ENCODE assay signal across 11 cellular contexts in the genomic region with DNA sequence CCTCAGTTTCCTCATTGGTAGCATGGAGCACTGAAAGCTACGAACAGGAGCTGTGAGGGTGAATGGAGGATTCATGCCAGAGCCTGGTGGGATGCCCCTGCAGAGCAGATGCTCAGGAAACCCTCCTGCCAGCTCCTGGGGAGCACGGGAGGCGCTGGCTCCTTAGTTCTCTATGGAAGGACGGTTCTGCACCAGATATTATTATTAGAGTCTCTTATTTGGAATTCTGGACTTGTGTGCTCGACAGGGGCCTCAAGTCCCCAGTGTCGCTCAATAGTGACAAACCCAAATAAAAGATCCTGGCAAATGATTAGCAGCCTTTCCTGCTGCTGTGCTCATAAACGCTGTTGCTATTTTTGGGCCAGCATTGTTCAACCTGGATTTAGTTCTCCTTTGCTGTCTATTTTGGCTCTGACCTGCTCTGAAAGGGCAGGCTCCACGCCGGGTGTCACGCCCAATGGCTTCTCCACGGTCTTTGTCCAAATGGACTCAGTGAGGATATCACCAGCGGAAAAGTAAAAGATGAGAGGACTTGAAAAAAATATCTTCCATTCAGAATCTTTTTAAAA. TPM values are rescaled to one million over a fixed set of nuclear protein-coding genes. Genes with fewer than 3 reads are reported as not detected.
DNase-seq lines count a peak whose midpoint lies in the region; ATAC-seq, FAIRE-seq and TF ChIP-seq lines count a peak whose summit lies in the region.
"Had no signal": no experiment of that assay in that cellular context is flagged by ENCODE, and none has a peak within 500 bp of the region (broad histone marks: within the 10 kb centered on the region; RNA-seq: fewer than 3 reads in every experiment).

No MANE protein-coding gene starts in this region.

- H3K4me1 ChIP-seq in A549 (peaks cover 86% of the 10 kb centered on the region), muscle layer of duodenum (ENCODE audit: control insufficient read depth in 1 of 2, insufficient read depth in 2 of 2, low read length in 2 of 2) (peaks cover 22 to 26% of the 10 kb centered on the region in 2 donors)

- TF ChIP-seq EP300 in A549 (IDR thresholded peaks at IDR 0.05) = no peak

- H3K27ac ChIP-seq in A549 = peak overlapping the region; percentile 82 to 84
- peak overlapping the region; percentile 93 for H3K27ac ChIP-seq in muscle layer of duodenum (ENCODE audit: low read length)
- H3K27ac ChIP-seq: neutrophil, SJCRH30 had no signal

- CTCF ChIA-PET in A549 (lab: Yijun Ruan, JAX) = interaction anchor here (1.0 to 1.2 kb wide), 2 partner anchors 568 to 610 kb away, joined by 3 read pairs; no protein-coding TSS in a partner anchor

- no peaks in the 10 kb centered on the region for H3K27me3 ChIP-seq in muscle layer of duodenum (ENCODE audit: low read depth, low read length)
- H3K27me3 ChIP-seq: neutrophil, SJCRH30 had no signal

- no peaks in the 10 kb centered on the region for H3K9me3 Mint-ChIP-seq in IgD-negative memory B cell

- H3K4me3 Mint-ChIP-seq in IgD-negative memory B cell = no peak overlapping the region

- TF ChIP-seq POLR2A in A549 (IDR thresholded peaks at IDR 0.05; ENCODE audit: low read length) = no peak

- TF ChIP-seq RAD21 in A549 (conservative IDR thresholded peaks at IDR 0.05 in 1 of 2, IDR thresholded peaks at IDR 0.05 in 1 of 2) = no peak

- H3K4me3 ChIP-seq in A549 = no peak overlapping the region
- H3K4me3 ChIP-seq in muscle layer of duodenum (ENCODE audit: low read depth in 1 of 2, low read length in 2 of 2) = no peak overlapping the region
- H3K4me3 ChIP-seq: SJCRH30 had no signal

- no peak for FAIRE-seq in A549 (lab: Jason Lieb, UNC)

- H3K27me3 Mint-ChIP-seq in IgD-negative memory B cell = no peaks in the 10 kb centered on the region

- peaks cover 61 to 72% (median 65%) of the 10 kb centered on the region in 3 donors for H3K4me1 Mint-ChIP-seq in IgD-negative memory B cell

- 81% methylated on average over 12 of the region's 12 CpGs for WGBS in A549 (ENCODE audit: missing lambda C conversion rate)

- POLR2A ChIA-PET in A549 (lab: Yijun Ruan, JAX) = interaction anchor here (8.2 kb wide), 1 partner anchor 23 kb away, joined by 75 read pairs; a partner anchor contains a TSS

- peaks cover 0 to 25% of the 10 kb centered on the region in 2 donors for H3K36me3 ChIP-seq in muscle layer of duodenum (ENCODE audit: control insufficient read depth in 1 of 2, insufficient read depth in 2 of 2, low read length in 2 of 2)
- H3K36me3 ChIP-seq: neutrophil, SJCRH30 had no signal

- TF ChIP-seq CTCF in A549 (IDR thresholded peaks at IDR 0.05) = no peak

- no peak for ATAC-seq in A549
- no peak for ATAC-seq in GM19324 (IDR thresholded peaks at IDR 0.05; ENCODE audit: low FRiP score, unreplicated experiment)
- ATAC-seq in GM21737 (IDR thresholded peaks at IDR 0.05; ENCODE audit: unreplicated experiment) = no peak
- no peak for ATAC-seq in GM19463 (IDR thresholded peaks at IDR 0.05; ENCODE audit: unreplicated experiment)
- ATAC-seq in GM19467 (IDR thresholded peaks at IDR 0.05; ENCODE audit: unreplicated experiment) = no peak

- peak overlapping the region in 2 of 3 donors; percentile 20 to 87 for H3K27ac Mint-ChIP-seq in IgD-negative memory B cell

- peak overlapping the region; percentile 78; the same call in 2 of the 3 replicates for H3K4me2 ChIP-seq in A549

- no peaks in the 10 kb centered on the region for H3K36me3 Mint-ChIP-seq in IgD-negative memory B cell

- DNase-seq in A549 (ENCODE audit: low read depth in 1 of 2, low spot score in 1 of 2) = no peak
- peak; percentile 77 for DNase-seq in cerebellar cortex (ENCODE audit: low spot score)
- DNase-seq: SJCRH30; stimulated activated CD8-positive, alpha-beta memory T cell treated with anti-CD3 and anti-CD28 coated beads, Interleukin-4, amount 100 ng/mL, for 48 hours had no signal

- no peaks in the 10 kb centered on the region for H3K9me3 ChIP-seq in A549
- H3K9me3 ChIP-seq in muscle layer of duodenum (ENCODE audit: control insufficient read depth in 1 of 2, low read length in 2 of 2) = no peaks in the 10 kb centered on the region
- H3K9me3 ChIP-seq: neutrophil, SJCRH30 had no signal

TF ChIP-seq in A549, 52 proteins besides CTCF, POLR2A, EP300 and RAD21 (continues in another document):
- no peak for TF ChIP-seq NFE2L2 (conservative IDR thresholded peaks at IDR 0.05; ENCODE audit: low read length)
- TF ChIP-seq NPAS2 (CRISPR knock-in tag; IDR thresholded peaks at IDR 0.05; ENCODE audit: borderline replicate concordance) = no peak
- TF ChIP-seq ZC3H11A (IDR thresholded peaks at IDR 0.05) = no peak
- TF ChIP-seq JUNB (IDR thresholded peaks at IDR 0.05) = no peak
- TF ChIP-seq CHD4 (IDR thresholded peaks at IDR 0.05; ENCODE audit: borderline replicate concordance) = no peak
- no peak for TF ChIP-seq EHMT2 (IDR thresholded peaks at IDR 0.05; ENCODE audit: low read depth)
- no peak for TF ChIP-seq KDM5A (IDR thresholded peaks at IDR 0.05)
- TF ChIP-seq, protein P1, sequence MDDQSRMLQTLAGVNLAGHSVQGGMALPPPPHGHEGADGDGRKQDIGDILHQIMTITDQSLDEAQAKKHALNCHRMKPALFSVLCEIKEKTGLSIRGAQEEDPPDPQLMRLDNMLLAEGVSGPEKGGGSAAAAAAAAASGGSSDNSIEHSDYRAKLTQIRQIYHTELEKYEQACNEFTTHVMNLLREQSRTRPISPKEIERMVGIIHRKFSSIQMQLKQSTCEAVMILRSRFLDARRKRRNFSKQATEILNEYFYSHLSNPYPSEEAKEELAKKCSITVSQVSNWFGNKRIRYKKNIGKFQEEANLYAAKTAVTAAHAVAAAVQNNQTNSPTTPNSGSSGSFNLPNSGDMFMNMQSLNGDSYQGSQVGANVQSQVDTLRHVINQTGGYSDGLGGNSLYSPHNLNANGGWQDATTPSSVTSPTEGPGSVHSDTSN (IDR thresholded peaks at IDR 0.05) = no peak
- no peak for TF ChIP-seq CHD2 (IDR thresholded peaks at IDR 0.05; ENCODE audit: low read length, partially characterized antibody)
- TF ChIP-seq, protein P2, sequence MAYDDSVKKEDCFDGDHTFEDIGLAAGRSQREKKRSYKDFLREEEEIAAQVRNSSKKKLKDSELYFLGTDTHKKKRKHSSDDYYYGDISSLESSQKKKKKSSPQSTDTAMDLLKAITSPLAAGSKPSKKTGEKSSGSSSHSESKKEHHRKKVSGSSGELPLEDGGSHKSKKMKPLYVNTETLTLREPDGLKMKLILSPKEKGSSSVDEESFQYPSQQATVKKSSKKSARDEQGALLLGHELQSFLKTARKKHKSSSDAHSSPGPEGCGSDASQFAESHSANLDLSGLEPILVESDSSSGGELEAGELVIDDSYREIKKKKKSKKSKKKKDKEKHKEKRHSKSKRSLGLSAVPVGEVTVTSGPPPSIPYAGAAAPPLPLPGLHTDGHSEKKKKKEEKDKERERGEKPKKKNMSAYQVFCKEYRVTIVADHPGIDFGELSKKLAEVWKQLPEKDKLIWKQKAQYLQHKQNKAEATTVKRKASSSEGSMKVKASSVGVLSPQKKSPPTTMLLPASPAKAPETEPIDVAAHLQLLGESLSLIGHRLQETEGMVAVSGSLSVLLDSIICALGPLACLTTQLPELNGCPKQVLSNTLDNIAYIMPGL (CRISPR knock-in tag; IDR thresholded peaks at IDR 0.05; ENCODE audit: borderline replicate concordance) = no peak
- TF ChIP-seq, protein P3, sequence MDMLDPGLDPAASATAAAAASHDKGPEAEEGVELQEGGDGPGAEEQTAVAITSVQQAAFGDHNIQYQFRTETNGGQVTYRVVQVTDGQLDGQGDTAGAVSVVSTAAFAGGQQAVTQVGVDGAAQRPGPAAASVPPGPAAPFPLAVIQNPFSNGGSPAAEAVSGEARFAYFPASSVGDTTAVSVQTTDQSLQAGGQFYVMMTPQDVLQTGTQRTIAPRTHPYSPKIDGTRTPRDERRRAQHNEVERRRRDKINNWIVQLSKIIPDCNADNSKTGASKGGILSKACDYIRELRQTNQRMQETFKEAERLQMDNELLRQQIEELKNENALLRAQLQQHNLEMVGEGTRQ (IDR thresholded peaks at IDR 0.05) = no peak
- TF ChIP-seq HDAC2 (IDR thresholded peaks at IDR 0.05) = no peak
- no peak for TF ChIP-seq TFCP2L1 (CRISPR knock-in tag; IDR thresholded peaks at IDR 0.05)
- no peak for TF ChIP-seq MAZ (IDR thresholded peaks at IDR 0.05; ENCODE audit: borderline replicate concordance, low read depth, low read length)
- TF ChIP-seq SMC3 (IDR thresholded peaks at IDR 0.05) = no peak
- TF ChIP-seq, protein P4, sequence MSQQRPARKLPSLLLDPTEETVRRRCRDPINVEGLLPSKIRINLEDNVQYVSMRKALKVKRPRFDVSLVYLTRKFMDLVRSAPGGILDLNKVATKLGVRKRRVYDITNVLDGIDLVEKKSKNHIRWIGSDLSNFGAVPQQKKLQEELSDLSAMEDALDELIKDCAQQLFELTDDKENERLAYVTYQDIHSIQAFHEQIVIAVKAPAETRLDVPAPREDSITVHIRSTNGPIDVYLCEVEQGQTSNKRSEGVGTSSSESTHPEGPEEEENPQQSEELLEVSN (IDR thresholded peaks at IDR 0.05; ENCODE audit: borderline replicate concordance, low read depth) = no peak

RNA-seq across cellular contexts. Expression of a gene that starts 23.0 kb away (rescaled TPM):
- polyA plus RNA-seq in A549 (2011; rRNA removed) (71.5 and 86.8 TPM in 2 replicates), A549 (2017; fragmentation: RNase III; extraction: RNeasy Plus Mini Kit Qiagen cat#74134 plus additional on column Dnase treatment) (30.5 to 31.9 TPM (median 30.6 TPM) in 3 replicates), IgD-negative memory B cell (1,101 TPM)
- 67.2 and 78.1 TPM in 2 replicates for polyA plus RNA-seq in A549 (2012; cell fraction: cytosol; rRNA removed)
- polyA plus RNA-seq in A549 (2012; cell fraction: nucleus; rRNA removed) = 193 and 204 TPM in 2 replicates
- polyA minus RNA-seq in A549 (2011; rRNA and poly(A)+ RNA removed) = 384 and 462 TPM in 2 replicates
